Comparison of ENCODE assay signal across 8 cellular contexts in genomic region chr9:128094166-128094949, GRCh38. TPM values are rescaled to one million over a fixed set of nuclear protein-coding genes. Genes with fewer than 3 reads are reported as not detected.
DNase-seq lines count a peak whose midpoint lies in the region; ATAC-seq, FAIRE-seq and TF ChIP-seq lines count a peak whose summit lies in the region.

No MANE protein-coding gene starts in this region.

- no peaks in the 10 kb centered on the region for H3K9me3 ChIP-seq in ascending aorta
- no peaks in the 10 kb centered on the region for H3K9me3 ChIP-seq in left ventricle myocardium inferior (replicated peaks)

- H3K4me1 ChIP-seq in ascending aorta (peaks cover 28 to 59% of the 10 kb centered on the region in 2 donors), left ventricle myocardium inferior (peaks cover 88% of the 10 kb centered on the region)

- H3K36me3 ChIP-seq in ascending aorta = no peaks in the 10 kb centered on the region
- no peaks in the 10 kb centered on the region for H3K36me3 ChIP-seq in left ventricle myocardium inferior

- peak; percentile 89 for ATAC-seq in HG02623 (IDR thresholded peaks at IDR 0.05; ENCODE audit: unreplicated experiment)

- peak overlapping the region; percentile 90 to 91 for H3K27ac ChIP-seq in ascending aorta
- H3K27ac ChIP-seq in left ventricle myocardium inferior (replicated peaks) = peak overlapping the region; percentile 92

- no peak for FAIRE-seq in urothelium cell line (lab: Jason Lieb, UNC)

- TF ChIP-seq CTCF in ascending aorta (IDR thresholded peaks at IDR 0.05) (no peak), left ventricle myocardium inferior (IDR thresholded peaks at IDR 0.05; ENCODE audit: borderline replicate concordance) (no peak)

- peaks cover 46% of the 10 kb centered on the region for H3K4me1 Mint-ChIP-seq in T-helper 1 cell treated with Interleukin-12 subunit alpha and Interleukin-12 subunit beta and Interleukin-4 antibody, amounts not matched to agents 30 μg/mL and 1 μg/mL, for 36 hours (ENCODE audit: low read depth)

- no peaks in the 10 kb centered on the region for H3K9me3 Mint-ChIP-seq in T-helper 1 cell treated with Interleukin-12 subunit alpha and Interleukin-12 subunit beta and Interleukin-4 antibody, amounts not matched to agents 30 μg/mL and 1 μg/mL, for 36 hours

- DNase-seq in GM04504 (ENCODE audit: low read depth) = peak; percentile 95
- DNase-seq in NCI-H1417 (lab: John Stamatoyannopoulos, UW) = peak; percentile 84 to 96 (median 86)
- DNase-seq in ascending aorta (ENCODE audit: low spot score in 2 of 2) = peak; percentile 87 to 98
- peak; percentile 88 for DNase-seq in left ventricle myocardium inferior
- peak; percentile 91 for DNase-seq in putamen (ENCODE audit: low spot score)
- peak; percentile 90 for DNase-seq in urothelium cell line (ENCODE audit: low spot score)

- H3K27me3 ChIP-seq in ascending aorta (no peaks in the 10 kb centered on the region), left ventricle myocardium inferior (ENCODE audit: low read depth) (no peaks in the 10 kb centered on the region)

- H3K4me3 ChIP-seq in ascending aorta (peak overlapping the region; percentile 18 to 35), left ventricle myocardium inferior (peak overlapping the region; percentile 54)

- H3K4me3 Mint-ChIP-seq in T-helper 1 cell treated with Interleukin-12 subunit alpha and Interleukin-12 subunit beta and Interleukin-4 antibody, amounts not matched to agents 30 μg/mL and 1 μg/mL, for 36 hours = peak overlapping the region; percentile 27

- H3K27ac Mint-ChIP-seq in T-helper 1 cell treated with Interleukin-12 subunit alpha and Interleukin-12 subunit beta and Interleukin-4 antibody, amounts not matched to agents 30 μg/mL and 1 μg/mL, for 36 hours = peak overlapping the region; percentile 84

- H3K27me3 Mint-ChIP-seq in T-helper 1 cell treated with Interleukin-12 subunit alpha and Interleukin-12 subunit beta and Interleukin-4 antibody, amounts not matched to agents 30 μg/mL and 1 μg/mL, for 36 hours (ENCODE audit: low read depth) = no peaks in the 10 kb centered on the region

- H3K36me3 Mint-ChIP-seq in T-helper 1 cell treated with Interleukin-12 subunit alpha and Interleukin-12 subunit beta and Interleukin-4 antibody, amounts not matched to agents 30 μg/mL and 1 μg/mL, for 36 hours (ENCODE audit: low read depth) = peaks cover 5% of the 10 kb centered on the region

- intact Hi-C loops in ascending aorta (cut with DNase I) (loop anchor here (1.0 to 2.0 kb wide), 3 partner anchors 22 to 130 kb away; partner anchors contain the start of gene SLC25A25), left ventricle myocardium inferior (cut with micrococcal nuclease) (no loop called here)

RNA-seq across cellular contexts. Expression of gene SLC25A25, which starts 26.3 kb away (rescaled TPM):
- 27.4 TPM for total RNA-seq in ascending aorta
- total RNA-seq in left ventricle myocardium inferior = 5.4 TPM

RNA-seq across cellular contexts. Expression of gene NAIF1, which starts 27.2 kb away (rescaled TPM):
- 48.2 TPM for total RNA-seq in ascending aorta
- total RNA-seq in left ventricle myocardium inferior = 7.9 TPM

RNA-seq across cellular contexts. Expression of gene PTGES2, which starts 33.2 kb away (rescaled TPM):
- total RNA-seq in ascending aorta (97.2 TPM), left ventricle myocardium inferior (141 TPM)

RNA-seq across cellular contexts. Expression of gene LCN2, which starts 54.9 kb away (rescaled TPM):
- total RNA-seq in ascending aorta (not detected), left ventricle myocardium inferior (not detected)

Comparison
In these comparisons a context has a peak if more than half of its experiments do, and no peak if none do; other contexts are left out.
1. Peak in every context shown above with its lines: DNase-seq, ATAC-seq, H3K4me3 ChIP-seq and H3K27ac ChIP-seq.